Comparison of ENCODE assay signal across 7 cellular contexts in genomic region chr17:57552114-57552601, GRCh38.
DNase-seq lines count a peak whose midpoint lies in the region; ATAC-seq and TF ChIP-seq lines count a peak whose summit lies in the region.

No MANE protein-coding gene starts in this region.

- no peak overlapping the region for H2BK120ac ChIP-seq in IMR-90 (ENCODE audit: low read depth, low read length)

- H3K27ac ChIP-seq in IMR-90 (ENCODE audit: insufficient read depth, low read length) (no peak overlapping the region), adrenal gland (peak overlapping the region in 2 of 5 donors; percentile 55 to 74), upper lobe of right lung (no peak overlapping the region)

- no peaks in the 10 kb centered on the region for H4K20me1 ChIP-seq in IMR-90 (ENCODE audit: insufficient read depth, low read length)

- peaks cover 10% of the 10 kb centered on the region for H3K4me1 ChIP-seq in IMR-90 (ENCODE audit: control insufficient read depth, insufficient read depth, low read length)
- H3K4me1 ChIP-seq in adrenal gland (replicated peaks in 1 of 2) = peaks cover 27 to 47% of the 10 kb centered on the region in 2 donors
- no peaks in the 10 kb centered on the region for H3K4me1 ChIP-seq in upper lobe of right lung

- H3K23ac ChIP-seq in IMR-90 (ENCODE audit: low read depth, low read length) = no peak overlapping the region

- H3K9me3 ChIP-seq in IMR-90 (ENCODE audit: control insufficient read depth, insufficient read depth, low read length) = no peaks in the 10 kb centered on the region
- H3K9me3 ChIP-seq in adrenal gland (replicated peaks in 1 of 3) = no peaks in the 10 kb centered on the region
- no peaks in the 10 kb centered on the region for H3K9me3 ChIP-seq in upper lobe of right lung

- no peak overlapping the region for H2BK5ac ChIP-seq in IMR-90 (ENCODE audit: low read depth, low read length, poor library complexity, severe bottlenecking)

- H3K36me3 ChIP-seq in IMR-90 (ENCODE audit: control insufficient read depth, insufficient read depth, low read length) = no peaks in the 10 kb centered on the region
- H3K36me3 ChIP-seq in adrenal gland (replicated peaks in 1 of 2) = no peaks in the 10 kb centered on the region
- H3K36me3 ChIP-seq in kidney epithelial cell (ENCODE audit: control insufficient read depth, insufficient read depth, low read length) = no peaks in the 10 kb centered on the region
- no peaks in the 10 kb centered on the region for H3K36me3 ChIP-seq in upper lobe of right lung

- no peak for TF ChIP-seq POLR2A in IMR-90 (IDR thresholded peaks at IDR 0.05; ENCODE audit: low read depth, low read length)
- no peak for TF ChIP-seq POLR2A in adrenal gland (IDR thresholded peaks at IDR 0.05)

- H3K4me2 ChIP-seq in IMR-90 (ENCODE audit: low read depth, low read length) = no peak overlapping the region

- no TSS peak for BruUV-seq in IMR-90 (replicated peaks; lab: Mats Ljungman, UMichigan)

- no peak overlapping the region for H2AK9ac ChIP-seq in IMR-90 (replicated peaks; ENCODE audit: low read depth, low read length, poor library complexity)

- H4K91ac ChIP-seq in IMR-90 (ENCODE audit: insufficient read depth, low read depth, low read length) = no peak overlapping the region

- in situ Hi-C loops in IMR-90 (cut with MboI; ENCODE audit: low sequenced_read_pairs) = no loop called here

- H3K9me1 ChIP-seq in IMR-90 (ENCODE audit: insufficient read depth, low read length) = peaks cover 9% of the 10 kb centered on the region; the same call in 1 of the 2 replicates

- no peak overlapping the region for H3K56ac ChIP-seq in IMR-90 (ENCODE audit: extremely low read depth, insufficient read depth, low read length)

- DNase-seq in GM19238 (ENCODE audit: insufficient read length, low spot score) (peak; percentile 63), IMR-90 (no peak), adrenal gland (no peak), kidney epithelial cell (ENCODE audit: low read depth) (no peak), upper lobe of right lung (no peak), COLO668 (lab: John Stamatoyannopoulos, UW; ENCODE audit: unreplicated experiment) (no peak), NCI-H187 treated with DMSO at 0.1 percent for 48 hours (lab: John Stamatoyannopoulos, UW) (no peak)

- WGBS in IMR-90 (ENCODE audit: extremely low coverage in 2 of 2, insufficient read length in 1 of 2), 2 experiments = 13% methylated on average over 4 of the region's 11 CpGs; no CpG with 5 or more reads in 1 of the 2 experiments
- 56 to 72% (median 63%) methylated on average over 11 of the region's 11 CpGs for WGBS in adrenal gland, 4 donors

- H2BK15ac ChIP-seq in IMR-90 (ENCODE audit: low read depth, low read length) = no peak overlapping the region

- H2AFZ ChIP-seq in IMR-90 (replicated peaks; ENCODE audit: low read length, poor library complexity) = no peak overlapping the region

- peaks cover 0 to 13% of the 10 kb centered on the region in 2 experiments; a peak in 1 of 4 replicates for H3K79me1 ChIP-seq in IMR-90 (ENCODE audit: low read depth in 1 of 2, low read length in 2 of 2)

- CTCF ChIA-PET in IMR-90 (lab: Yijun Ruan, JAX) = interaction anchor here (0.6 to 1.9 kb wide), 4 partner anchors 19 to 120 kb away, joined by 3 to 5 read pairs (median 4); no protein-coding TSS in a partner anchor

- intact Hi-C loops in IMR-90 (cut with micrococcal nuclease) = no loop called here
- intact Hi-C loops in adrenal gland (cut with DNase I) = no loop called here
- intact Hi-C loops in upper lobe of right lung (cut with DNase I) = no loop called here

- ATAC-seq in IMR-90 (ENCODE audit: low read depth) (no peak), upper lobe of right lung (no peak)

- POLR2A ChIA-PET in IMR-90 (lab: Charles Lee; ENCODE audit: unreplicated experiment) = no interaction called here

- H3K9ac ChIP-seq in IMR-90 (ENCODE audit: low read depth, low read length) = no peak overlapping the region

- H3K4me3 ChIP-seq in IMR-90 (ENCODE audit: insufficient read depth, low read depth, low read length) = no peak overlapping the region
- no peak overlapping the region for H3K4me3 ChIP-seq in adrenal gland
- no peak overlapping the region for H3K4me3 ChIP-seq in kidney epithelial cell (ENCODE audit: low read depth, low read length)
- no peak overlapping the region for H3K4me3 ChIP-seq in upper lobe of right lung

- TF ChIP-seq RAD21 in IMR-90 (IDR thresholded peaks at IDR 0.05; ENCODE audit: low read length) = no peak

- H3K4ac ChIP-seq in IMR-90 (ENCODE audit: low read depth, low read length) = no peak overlapping the region

- no peak overlapping the region for H3K14ac ChIP-seq in IMR-90 (replicated peaks; ENCODE audit: low read depth, low read length)

- dilution Hi-C loops in IMR-90 (cut with HindIII; ENCODE audit: low sequenced_read_pairs, unreplicated experiment) = no loop called here

- H2BK20ac ChIP-seq in IMR-90 (ENCODE audit: low read depth, low read length) = no peak overlapping the region

- H2AK5ac ChIP-seq in IMR-90 (ENCODE audit: low read depth, low read length) = no peak overlapping the region

- no peak overlapping the region for H4K5ac ChIP-seq in IMR-90 (ENCODE audit: low read depth, low read length)

- H3K18ac ChIP-seq in IMR-90 (ENCODE audit: low read depth, low read length) = no peak overlapping the region

- H4K8ac ChIP-seq in IMR-90 (ENCODE audit: low read depth in 2 of 2, low read length in 2 of 2) = no peak overlapping the region

- no peaks in the 10 kb centered on the region for H3K27me3 ChIP-seq in IMR-90 (ENCODE audit: control insufficient read depth, insufficient read depth, low read length)
- no peaks in the 10 kb centered on the region for H3K27me3 ChIP-seq in adrenal gland
- no peaks in the 10 kb centered on the region for H3K27me3 ChIP-seq in kidney epithelial cell (ENCODE audit: control insufficient read depth, insufficient read depth, low read length)
- H3K27me3 ChIP-seq in upper lobe of right lung = no peaks in the 10 kb centered on the region

- TF ChIP-seq CTCF in IMR-90 (conservative IDR thresholded peaks at IDR 0.05; ENCODE audit: low read depth, low read length) (peak; percentile 37), adrenal gland (IDR thresholded peaks at IDR 0.05) (peak in 4 of 6 experiments; percentile 14 to 31 (median 22)), kidney epithelial cell (IDR thresholded peaks at IDR 0.05; ENCODE audit: insufficient read depth, low read length, poor library complexity, severe bottlenecking) (peak; percentile 85), upper lobe of right lung (IDR thresholded peaks at IDR 0.05) (peak; percentile 34)

TF ChIP-seq in IMR-90, 13 proteins besides CTCF, POLR2A, EP300 and RAD21:
- TF ChIP-seq FOS (IDR thresholded peaks at IDR 0.05; ENCODE audit: low read depth, low read length) (no peak), MAFK (IDR thresholded peaks at IDR 0.05; ENCODE audit: low read depth, low read length) (no peak), ELK1 (IDR thresholded peaks at IDR 0.05; ENCODE audit: borderline replicate concordance, low read depth, low read length) (no peak), CHD1 (IDR thresholded peaks at IDR 0.05; ENCODE audit: low read depth, low read length) (no peak), SMC3 (IDR thresholded peaks at IDR 0.05; ENCODE audit: low read depth, low read length) (no peak; the same call in 1 of the 2 replicates), CEBPB (IDR thresholded peaks at IDR 0.05; ENCODE audit: low read depth, low read length) (no peak), RFX5 (IDR thresholded peaks at IDR 0.05; ENCODE audit: low read depth, low read length) (no peak), NFE2L2 (IDR thresholded peaks at IDR 0.05; ENCODE audit: low read depth, low read length) (no peak), RCOR1 (IDR thresholded peaks at IDR 0.05; ENCODE audit: insufficient replicate concordance, low read length) (no peak), BHLHE40 (IDR thresholded peaks at IDR 0.05; ENCODE audit: low read depth, low read length) (no peak), MAZ (IDR thresholded peaks at IDR 0.05; ENCODE audit: borderline replicate concordance, low read depth, low read length) (no peak), MXI1 (IDR thresholded peaks at IDR 0.05; ENCODE audit: borderline replicate concordance, low read depth, low read length) (no peak), USF2 (IDR thresholded peaks at IDR 0.05; ENCODE audit: low read depth, low read length) (no peak)
TF ChIP-seq in IMR-90: peak in this region for 0.

Comparison
In these comparisons a context has a peak if more than half of its experiments do, and no peak if none do; other contexts are left out.
1. CTCF ChIP-seq: peak in every context shown above with its lines; median percentile 85 in kidney epithelial cell; 37 in IMR-90; 34 in upper lobe of right lung; 22 in adrenal gland.